ENCODE assay signal across 14 cellular contexts in the genomic region with DNA sequence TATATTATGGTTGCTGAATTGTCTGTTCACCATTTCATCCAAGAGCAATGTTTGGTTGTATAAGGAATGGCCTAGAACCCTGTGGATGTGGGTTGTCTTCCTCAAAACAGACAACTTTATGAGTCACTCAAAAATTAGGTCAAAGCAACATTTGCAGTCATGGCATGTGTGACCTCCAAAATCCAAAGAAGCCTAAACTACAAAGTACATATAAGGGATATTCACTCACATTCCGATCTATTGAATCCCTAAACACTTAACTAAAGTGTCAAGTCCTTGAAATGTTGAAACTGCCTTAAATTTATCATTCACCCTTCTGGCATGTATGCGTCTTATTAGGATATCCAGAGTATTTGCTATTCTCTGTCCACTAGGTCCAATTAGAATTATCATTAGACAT.
A peak's percentile ranks its signal among the peaks of the same experiment; 100 is the strongest.
DNase-seq lines count a peak whose midpoint lies in the region; ATAC-seq and TF ChIP-seq lines count a peak whose summit lies in the region.
"Had no signal": no experiment of that assay in that cellular context is flagged by ENCODE, and none has a peak within 500 bp of the region (broad histone marks: within the 10 kb centered on the region; RNA-seq: fewer than 3 reads in every experiment).

No MANE protein-coding gene starts in this region.

- no peak for TF ChIP-seq CTCF in foreskin fibroblast (IDR thresholded peaks at IDR 0.05; ENCODE audit: low read depth, low read length)

- no peak for ATAC-seq in GM21381 (IDR thresholded peaks at IDR 0.05; ENCODE audit: unreplicated experiment)
- ATAC-seq: HepG2 had no signal

- no peak overlapping the region for H3K4me3 ChIP-seq in foreskin fibroblast (ENCODE audit: low read depth in 1 of 2, low read length in 2 of 2)

- DNase-seq in EH (ENCODE audit: low read depth) (peak; percentile 54), HCEC 1CT (peak; percentile 81), foreskin fibroblast (peak; percentile 32 to 67), AG08396 (ENCODE audit: low spot score) (no peak), dermis blood vessel endothelial cell (no peak)
- DNase-seq: AML-193; Caco-2; CD4-positive, alpha-beta T cell; DMS79 treated with DMSO at 0.1 percent for 48 hours; EL; H9; KBM-7 had no signal

Comparison
In these comparisons a context has a peak if more than half of its experiments do, and no peak if none do; other contexts are left out.
1. DNase-seq: peak in EH (single experiment), HCEC 1CT (single experiment) and foreskin fibroblast (2 of 2); none in AG08396 (single experiment) and dermis blood vessel endothelial cell (single experiment).